Comparison of ENCODE assay signal across 16 cellular contexts in the genomic region with DNA sequence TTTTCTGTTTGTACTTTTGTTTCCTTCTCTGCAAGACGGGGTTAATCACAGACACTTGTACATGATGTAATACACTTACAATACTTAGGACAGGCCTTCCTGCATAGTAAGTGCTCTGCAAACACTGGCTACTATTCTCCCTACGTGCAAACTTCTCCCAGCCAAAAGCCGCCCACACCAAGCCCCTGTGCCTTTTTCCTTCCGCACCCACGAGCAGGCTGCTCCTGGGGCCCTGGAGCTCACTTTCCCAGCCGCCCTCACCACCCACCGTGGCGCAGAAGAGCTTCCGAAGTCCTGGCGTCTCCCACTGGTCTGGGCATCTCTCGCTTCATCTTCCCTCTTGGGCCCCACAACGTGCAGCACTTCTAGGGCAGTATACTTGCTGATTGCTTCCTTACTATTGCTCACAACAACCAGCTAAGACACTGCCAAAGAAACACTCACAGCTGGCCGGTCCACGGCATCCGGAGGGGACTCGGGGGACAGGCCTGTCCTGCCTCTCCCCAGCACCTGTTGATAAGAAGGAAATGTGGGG. TPM values are rescaled to one million over a fixed set of nuclear protein-coding genes. Genes with fewer than 3 reads are reported as not detected.
DNase-seq lines count a peak whose midpoint lies in the region; TF ChIP-seq lines count a peak whose summit lies in the region.
"Had no signal": no experiment of that assay in that cellular context is flagged by ENCODE, and none has a peak within 500 bp of the region (broad histone marks: within the 10 kb centered on the region; RNA-seq: fewer than 3 reads in every experiment).

No MANE protein-coding gene starts in this region.

- H3K4me3 ChIP-seq in fibroblast of lung (replicated peaks in 1 of 4; ENCODE audit: control extremely low read depth in 1 of 4, insufficient read depth in 1 of 4, low read depth in 3 of 4, low read length in 4 of 4), result no peak overlapping the region
- no peak overlapping the region for H3K4me3 ChIP-seq in uterus
- H3K4me3 ChIP-seq: adrenal gland had no signal

- H2AFZ ChIP-seq in fibroblast of lung (ENCODE audit: low read length), result no peak overlapping the region

- peaks cover 3% of the 10 kb centered on the region for H3K27me3 Mint-ChIP-seq in nephron progenitor cell (ENCODE audit: low read depth, poor library complexity)
- H3K27me3 Mint-ChIP-seq: CD8-positive, alpha-beta memory T cell; progenitor cell of endocrine pancreas had no signal

- H3K4me3 Mint-ChIP-seq in nephron progenitor cell, result no peak overlapping the region
- H3K4me3 Mint-ChIP-seq: CD8-positive, alpha-beta memory T cell had no signal

- H3K27ac Mint-ChIP-seq in nephron progenitor cell, result peak overlapping the region; percentile 25
- H3K27ac Mint-ChIP-seq: CD8-positive, alpha-beta memory T cell; progenitor cell of endocrine pancreas had no signal

- no peaks in the 10 kb centered on the region for H3K9me3 Mint-ChIP-seq in nephron progenitor cell
- H3K9me3 Mint-ChIP-seq: CD8-positive, alpha-beta memory T cell had no signal

- H3K36me3 ChIP-seq in fibroblast of lung (ENCODE audit: control insufficient read depth, insufficient read depth, low read length) (peaks cover 16% of the 10 kb centered on the region), uterus (no peaks in the 10 kb centered on the region)

- H3K4me2 ChIP-seq in fibroblast of lung (ENCODE audit: extremely low read depth, insufficient read depth, low read length), result peak overlapping the region; percentile 46

- H3K27ac ChIP-seq in fibroblast of lung (ENCODE audit: insufficient read depth, low read length) (peak overlapping the region; percentile 58), uterus (peak overlapping the region; percentile 23 to 46)
- H3K27ac ChIP-seq: 22Rv1, foreskin keratinocyte had no signal

- no peak for TF ChIP-seq POLR2A in uterus (IDR thresholded peaks at IDR 0.05)

- H3K36me3 Mint-ChIP-seq in nephron progenitor cell (ENCODE audit: low read depth), result peaks cover 3% of the 10 kb centered on the region

- peaks cover 14% of the 10 kb centered on the region for H3K79me2 ChIP-seq in fibroblast of lung (ENCODE audit: control insufficient read depth, insufficient read depth, low read length)

- H3K27me3 ChIP-seq in fibroblast of lung (ENCODE audit: control insufficient read depth, insufficient read depth, low read length), result no peaks in the 10 kb centered on the region
- H3K27me3 ChIP-seq in uterus, result no peaks in the 10 kb centered on the region
- H3K27me3 ChIP-seq: adrenal gland, foreskin keratinocyte had no signal

- no peak overlapping the region for H3K9ac ChIP-seq in fibroblast of lung (ENCODE audit: insufficient read depth, low read length)

- H3K4me1 Mint-ChIP-seq in nephron progenitor cell, result peaks cover 54% of the 10 kb centered on the region
- H3K4me1 Mint-ChIP-seq: CD8-positive, alpha-beta memory T cell had no signal

- peaks cover 2% of the 10 kb centered on the region for H4K20me1 ChIP-seq in fibroblast of lung (ENCODE audit: control insufficient read depth, extremely low read depth, insufficient read depth, low read length)

- DNase-seq in DMS53 (lab: John Stamatoyannopoulos, UW) (peak; percentile 21), DMS53 treated with DMSO at 0.1 percent for 48 hours (lab: John Stamatoyannopoulos, UW; ENCODE audit: unreplicated experiment) (no peak), fibroblast of lung (ENCODE audit: low read depth in 2 of 2) (peak; percentile 33 to 85), nephron progenitor cell (no peak), uterus (no peak), SIG-M5 treated with dmso at 0.1 percent for 504 hours (lab: John Stamatoyannopoulos, UW; ENCODE audit: unreplicated experiment) (no peak), amygdala (lab: John Stamatoyannopoulos, UW) (no peak)
- DNase-seq in activated CD8-positive, alpha-beta memory T cell treated with anti-CD3 and anti-CD28 coated beads, Interleukin-2, amount 50 U/mL, for 48 hours, result no peak
- DNase-seq: activated CD4-positive, alpha-beta T cell treated with anti-CD3 and anti-CD28 coated beads for 48 hours; adrenal gland; dermis blood vessel endothelial cell; foreskin keratinocyte; NCI-H1092 treated with DMSO at 0.1 percent for 48 hours had no signal

- H3K4me1 ChIP-seq in fibroblast of lung (ENCODE audit: control insufficient read depth, extremely low read depth, insufficient read depth, low read length) (peaks cover 17% of the 10 kb centered on the region), uterus (no peaks in the 10 kb centered on the region)
- H3K4me1 ChIP-seq: foreskin keratinocyte had no signal

- H3K9me3 ChIP-seq in fibroblast of lung (ENCODE audit: control insufficient read depth, insufficient read depth, low read depth, low read length) (no peaks in the 10 kb centered on the region), uterus (no peaks in the 10 kb centered on the region)
- H3K9me3 ChIP-seq: adrenal gland had no signal

- intact Hi-C loops in uterus (cut with DNase I; ENCODE audit: low total_unique reads), result no loop called here

- TF ChIP-seq CTCF in fibroblast of lung (conservative IDR thresholded peaks at IDR 0.05 in 1 of 2, IDR thresholded peaks at IDR 0.05 in 1 of 2; ENCODE audit: low read depth in 1 of 2, low read length in 2 of 2), result no peak
- no peak for TF ChIP-seq CTCF in nephron progenitor cell (IDR thresholded peaks at IDR 0.05)
- TF ChIP-seq CTCF in uterus (IDR thresholded peaks at IDR 0.05), result no peak

RNA-seq across cellular contexts. Expression of gene GPR157, which starts 22.5 kb away (rescaled TPM):
- 3.1 and 3.6 TPM in 2 replicates for total RNA-seq in fibroblast of lung
- 0.82 and 1.2 TPM in 2 replicates for polyA plus RNA-seq in fibroblast of lung
- 2.3 and 2.9 TPM in 2 replicates for polyA plus RNA-seq in fibroblast of lung (2012)
- polyA minus RNA-seq in fibroblast of lung (ENCODE audit: low replicate concordance), result 3.4 and 4.6 TPM in 2 replicates
- 10 to 100 TPM in 1 of 4 donors, 1 to 10 TPM in 2, under 1 TPM in 1; 0.59 to 10.7 (median 2.2) TPM for total RNA-seq in uterus

Comparison
In these comparisons a context has a peak if more than half of its experiments do, and no peak if none do; other contexts are left out.
1. DNase-seq: peak in DMS53 (single experiment) and fibroblast of lung (2 of 2); none in DMS53 treated with DMSO at 0.1 percent for 48 hours (single experiment), nephron progenitor cell (single experiment), uterus (0 of 2), SIG-M5 treated with dmso at 0.1 percent for 504 hours (single experiment), activated CD8-positive, alpha-beta memory T cell treated with anti-CD3 and anti-CD28 coated beads, Interleukin-2, amount 50 U/mL, for 48 hours (single experiment) and amygdala (0 of 56).